ENCODE assay signal across 12 cellular contexts in genomic region chr13:113364933-113365371, GRCh38. TPM values are rescaled to one million over a fixed set of nuclear protein-coding genes. Genes with fewer than 3 reads are reported as not detected.
DNase-seq lines count a peak whose midpoint lies in the region; ATAC-seq and TF ChIP-seq lines count a peak whose summit lies in the region.
"Had no signal": no experiment of that assay in that cellular context is flagged by ENCODE, and none has a peak within 500 bp of the region (broad histone marks: within the 10 kb centered on the region; RNA-seq: fewer than 3 reads in every experiment).

No MANE protein-coding gene starts in this region.

- H3K18ac ChIP-seq in neuronal stem cell (ENCODE audit: low read length) = peak overlapping the region; percentile 91

- peak overlapping the region; percentile 87 for H2AFZ ChIP-seq in neuronal stem cell (ENCODE audit: low read length)

- peak overlapping the region; percentile 33 for H3K4me2 ChIP-seq in neuronal stem cell (ENCODE audit: insufficient read depth, low read length, poor library complexity, severe bottlenecking)

- H3K4me3 Mint-ChIP-seq in activated naive CD8-positive, alpha-beta T cell = peak overlapping the region; percentile 66
- no peak overlapping the region for H3K4me3 Mint-ChIP-seq in activated naive CD8-positive, alpha-beta T cell treated with anti-CD3 and anti-CD28 coated beads for 36 hours

- H3K4me3 ChIP-seq in esophagus squamous epithelium = peak overlapping the region; percentile 35 to 84 (median 59)
- peak overlapping the region in 1 of 2 donors; percentile 46 for H3K4me3 ChIP-seq in neuronal stem cell (ENCODE audit: low read length in 2 of 2)
- H3K4me3 ChIP-seq in aorta (ENCODE audit: low read length in 2 of 2) = no peak overlapping the region

- DNase-seq in activated naive CD8-positive, alpha-beta T cell treated with anti-CD3 and anti-CD28 coated beads for 36 hours = no peak
- no peak for DNase-seq in esophagus squamous epithelium (lab: John Stamatoyannopoulos, UW)
- DNase-seq in neuronal stem cell (ENCODE audit: low spot score) = no peak
- DNase-seq in aorta = no peak
- DNase-seq in NCI-H226 = no peak
- DNase-seq in LoVo (ENCODE audit: low spot score) = no peak
- DNase-seq: GOT3, NCI-H526 had no signal

- no peak for TF ChIP-seq CTCF in esophagus squamous epithelium (IDR thresholded peaks at IDR 0.05)

- peaks cover 6% of the 10 kb centered on the region for H3K79me1 ChIP-seq in neuronal stem cell (ENCODE audit: low read depth, low read length)

- H3K27me3 ChIP-seq in esophagus squamous epithelium (peaks cover 0 to 29% (median 0%) of the 10 kb centered on the region in 4 donors), neuronal stem cell (ENCODE audit: control insufficient read depth in 3 of 3, insufficient read depth in 3 of 3, low read depth in 1 of 3, low read length in 3 of 3) (peaks cover 0 to 8% (median 0%) of the 10 kb centered on the region in 3 experiments), aorta (ENCODE audit: control insufficient read depth in 1 of 2, insufficient read depth in 2 of 2, low read length in 1 of 2) (no peaks in the 10 kb centered on the region)

- 50 to 91% methylated on average over 2 to 15 of the region's 32 CpGs for WGBS in esophagus squamous epithelium, 2 donors
- WGBS in neuronal stem cell (ENCODE audit: extremely low coverage in 2 of 2, insufficient read length in 2 of 2, insufficient replicate concordance in 1 of 2), 2 donors = no CpG with 5 or more reads among the region's 32 CpGs
- 84 to 89% methylated on average over 32 of the region's 32 CpGs for WGBS in aorta, 2 donors

- peak overlapping the region; percentile 97 for H2AK5ac ChIP-seq in neuronal stem cell (ENCODE audit: low read depth, low read length)

- no peak overlapping the region for H2BK120ac ChIP-seq in neuronal stem cell (ENCODE audit: low read depth, low read length)

- peak overlapping the region; percentile 73 for H3K23ac ChIP-seq in neuronal stem cell (ENCODE audit: low read depth, low read length, poor library complexity)

- no peak for TF ChIP-seq POLR2A in esophagus squamous epithelium (IDR thresholded peaks at IDR 0.05)

- no peak overlapping the region for H4K8ac ChIP-seq in neuronal stem cell (ENCODE audit: low read depth, low read length)

- H3K27me3 Mint-ChIP-seq in activated naive CD8-positive, alpha-beta T cell = peaks cover 7% of the 10 kb centered on the region
- H3K27me3 Mint-ChIP-seq in activated naive CD8-positive, alpha-beta T cell treated with anti-CD3 and anti-CD28 coated beads for 36 hours = peaks cover 46% of the 10 kb centered on the region

- H3K9me3 Mint-ChIP-seq in activated naive CD8-positive, alpha-beta T cell (ENCODE audit: low read depth) = no peaks in the 10 kb centered on the region
- H3K9me3 Mint-ChIP-seq in activated naive CD8-positive, alpha-beta T cell treated with anti-CD3 and anti-CD28 coated beads for 36 hours = no peaks in the 10 kb centered on the region
- H3K9me3 Mint-ChIP-seq: activated naive CD4-positive, alpha-beta T cell treated with anti-CD3 and anti-CD28 coated beads, Interleukin-2, amount 50 U/mL, for 72 hours; CD8-positive, alpha-beta T cell had no signal

- intact Hi-C loops in esophagus squamous epithelium (cut with DNase I) = no loop called here
- intact Hi-C loops in aorta (cut with DNase I) = no loop called here

- no peak overlapping the region for H3K9ac ChIP-seq in neuronal stem cell (ENCODE audit: low read depth, low read length, poor library complexity)

- no peak overlapping the region for H3K27ac Mint-ChIP-seq in activated naive CD8-positive, alpha-beta T cell
- H3K27ac Mint-ChIP-seq in activated naive CD8-positive, alpha-beta T cell treated with anti-CD3 and anti-CD28 coated beads for 36 hours = no peak overlapping the region
- H3K27ac Mint-ChIP-seq: activated naive CD4-positive, alpha-beta T cell treated with anti-CD3 and anti-CD28 coated beads, Interleukin-2, amount 50 U/mL, for 72 hours; CD8-positive, alpha-beta T cell had no signal

- peaks cover 7% of the 10 kb centered on the region for H3K4me1 Mint-ChIP-seq in activated naive CD8-positive, alpha-beta T cell (ENCODE audit: low read depth)
- no peaks in the 10 kb centered on the region for H3K4me1 Mint-ChIP-seq in activated naive CD8-positive, alpha-beta T cell treated with anti-CD3 and anti-CD28 coated beads for 36 hours

- no peaks in the 10 kb centered on the region for H3K9me3 ChIP-seq in esophagus squamous epithelium
- peaks cover 0 to 3% of the 10 kb centered on the region in 2 donors for H3K9me3 ChIP-seq in neuronal stem cell (replicated peaks in 1 of 2; ENCODE audit: control insufficient read depth in 2 of 2, insufficient read depth in 1 of 2, low read depth in 1 of 2, low read length in 2 of 2)
- H3K9me3 ChIP-seq in aorta (ENCODE audit: control insufficient read depth, low read length) = no peaks in the 10 kb centered on the region

- no peaks in the 10 kb centered on the region for H3K36me3 Mint-ChIP-seq in activated naive CD8-positive, alpha-beta T cell
- no peaks in the 10 kb centered on the region for H3K36me3 Mint-ChIP-seq in activated naive CD8-positive, alpha-beta T cell treated with anti-CD3 and anti-CD28 coated beads for 36 hours
- H3K36me3 Mint-ChIP-seq: CD8-positive, alpha-beta T cell had no signal

- peaks cover 0 to 37% (median 3%) of the 10 kb centered on the region in 3 donors for H3K4me1 ChIP-seq in esophagus squamous epithelium
- peaks cover 2 to 6% of the 10 kb centered on the region in 2 donors for H3K4me1 ChIP-seq in neuronal stem cell (ENCODE audit: control insufficient read depth in 2 of 2, insufficient read depth in 1 of 2, low read depth in 1 of 2, low read length in 2 of 2)
- H3K4me1 ChIP-seq in aorta (ENCODE audit: control insufficient read depth in 1 of 2, insufficient read depth in 2 of 2, low read length in 2 of 2) = no peaks in the 10 kb centered on the region

- H3K36me3 ChIP-seq in esophagus squamous epithelium = peaks cover 0 to 9% (median 0%) of the 10 kb centered on the region in 3 donors
- peaks cover 0 to 6% of the 10 kb centered on the region in 2 donors for H3K36me3 ChIP-seq in neuronal stem cell (replicated peaks in 1 of 2; ENCODE audit: control insufficient read depth in 2 of 2, insufficient read depth in 2 of 2, low read length in 2 of 2)
- H3K36me3 ChIP-seq in aorta (ENCODE audit: control insufficient read depth in 1 of 2, insufficient read depth in 2 of 2, low read length in 1 of 2) = no peaks in the 10 kb centered on the region

- peak overlapping the region; percentile 99 for H4K91ac ChIP-seq in neuronal stem cell (ENCODE audit: low read depth, low read length, poor library complexity)

- H2BK12ac ChIP-seq in neuronal stem cell (ENCODE audit: low read length) = peak overlapping the region; percentile 22

- peak overlapping the region; percentile 5 to 82 (median 78) for H3K27ac ChIP-seq in esophagus squamous epithelium
- no peak overlapping the region for H3K27ac ChIP-seq in neuronal stem cell (replicated peaks; ENCODE audit: low read length)
- H3K27ac ChIP-seq in aorta (ENCODE audit: low read depth in 1 of 2, low read length in 2 of 2) = no peak overlapping the region

- H2BK5ac ChIP-seq in neuronal stem cell (ENCODE audit: low read length) = peak overlapping the region; percentile 82

- peak; percentile 53 for ATAC-seq in aorta (ENCODE audit: low FRiP score)
- no peak for ATAC-seq in GM21619 (IDR thresholded peaks at IDR 0.05; ENCODE audit: unreplicated experiment)
- ATAC-seq: activated naive CD4-positive, alpha-beta T cell treated with anti-CD3 and anti-CD28 coated beads, Interleukin-2, amount 50 U/mL, for 72 hours; CD8-positive, alpha-beta T cell had no signal

- H3K4ac ChIP-seq in neuronal stem cell (ENCODE audit: low read length) = peak overlapping the region; percentile 95

- H3K14ac ChIP-seq in neuronal stem cell (ENCODE audit: low read length) = peak overlapping the region; percentile 47

- peak overlapping the region; percentile 87 for H2BK15ac ChIP-seq in neuronal stem cell (ENCODE audit: low read length)

RNA-seq across cellular contexts. Expression of gene GRTP1, which starts 1.0 kb away (rescaled TPM):
- not detected for total RNA-seq in activated naive CD8-positive, alpha-beta T cell treated with anti-CD3 and anti-CD28 coated beads for 36 hours
- total RNA-seq in esophagus squamous epithelium = 10 to 100 TPM; 14.7 to 18.5 (median 15.7) TPM
- polyA plus RNA-seq in neuronal stem cell (2013, experiment 1 of 2) = 10.2 TPM
- polyA plus RNA-seq in neuronal stem cell (2013, experiment 2 of 2) = 10.0 TPM
- 1 to 10 TPM; 2.4 to 4.2 TPM for total RNA-seq in aorta
- 1 to 10 TPM; 3.2 to 9.3 TPM for polyA plus RNA-seq in aorta
- total RNA-seq: CD8-positive, alpha-beta T cell had no signal

Comparison
In these comparisons a context has a peak if more than half of its experiments do, and no peak if none do; other contexts are left out.
1. H3K27ac ChIP-seq: peak in esophagus squamous epithelium (4 of 4); none in neuronal stem cell (single experiment) and aorta (0 of 2).
2. H3K4me3 ChIP-seq: peak in esophagus squamous epithelium (4 of 4); none in aorta (0 of 2).